23 cellular contexts compared by ENCODE assay signal in the genomic region with DNA sequence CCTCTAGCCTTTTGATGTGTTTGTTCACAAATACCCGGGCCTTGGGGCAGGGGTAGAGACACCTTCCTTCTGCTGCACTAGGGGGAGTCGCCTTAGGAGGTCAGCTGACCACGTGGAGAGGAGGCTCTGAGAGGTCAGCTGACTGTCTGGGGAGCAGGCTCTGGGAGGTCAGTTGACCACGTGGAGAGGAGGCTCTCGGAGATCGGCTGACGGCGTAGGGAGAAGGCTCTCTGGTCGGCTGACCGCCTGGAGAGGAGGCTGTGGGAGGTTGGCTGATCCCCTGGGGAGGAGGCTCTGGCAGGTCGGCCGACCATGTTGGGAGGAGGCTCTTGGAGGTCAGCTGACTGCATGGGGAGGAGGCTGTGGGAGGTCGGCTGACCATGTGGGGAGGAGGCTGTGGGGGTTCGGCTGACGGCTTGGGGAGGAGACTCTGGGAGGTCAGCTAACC. TPM values are rescaled to one million over a fixed set of nuclear protein-coding genes. Genes with fewer than 3 reads are reported as not detected.
A peak's percentile ranks its signal among the peaks of the same experiment; 100 is the strongest.
DNase-seq lines count a peak whose midpoint lies in the region; ATAC-seq, FAIRE-seq and TF ChIP-seq lines count a peak whose summit lies in the region.
"Had no signal": no experiment of that assay in that cellular context is flagged by ENCODE, and none has a peak within 500 bp of the region (broad histone marks: within the 10 kb centered on the region; RNA-seq: fewer than 3 reads in every experiment).

No MANE protein-coding gene starts in this region.

- FAIRE-seq in K562 (lab: Jason Lieb, UNC) (no peak), HTR-8/SVneo (lab: Jason Lieb, UNC) (no peak)
- FAIRE-seq: HepG2 had no signal

- no peaks in the 10 kb centered on the region for H4K20me1 ChIP-seq in HCT116 (ENCODE audit: insufficient read depth)
- H4K20me1 ChIP-seq in K562 (replicated peaks; ENCODE audit: control insufficient read depth, insufficient read depth, low read length) = no peaks in the 10 kb centered on the region
- H4K20me1 ChIP-seq: BLaER1 treated with 17β-estradiol and CSF1 and Interleukin-3, amounts not matched to agents 10 nM and 100 nM had no signal

- H3K4me1 ChIP-seq in HCT116 (ENCODE audit: control insufficient read depth in 1 of 2, insufficient read depth in 2 of 2, low read length in 2 of 2) = no peaks in the 10 kb centered on the region
- peaks cover 0 to 7% of the 10 kb centered on the region in 2 experiments; a peak in 3 of 5 replicates for H3K4me1 ChIP-seq in K562 (replicated peaks in 1 of 2; ENCODE audit: control insufficient read depth in 2 of 2, insufficient read depth in 2 of 2, low read length in 2 of 2)
- H3K4me1 ChIP-seq in lung (ENCODE audit: control insufficient read depth in 2 of 2, insufficient read depth in 2 of 2, low read length in 2 of 2) = no peaks in the 10 kb centered on the region
- H3K4me1 ChIP-seq in neuronal stem cell (ENCODE audit: control insufficient read depth in 2 of 2, insufficient read depth in 1 of 2, low read depth in 1 of 2, low read length in 2 of 2) = no peaks in the 10 kb centered on the region
- H3K4me1 ChIP-seq in BE2C = no peaks in the 10 kb centered on the region
- H3K4me1 ChIP-seq: BLaER1 treated with 17β-estradiol and CSF1 and Interleukin-3, amounts not matched to agents 10 nM and 100 nM had no signal

- peak overlapping the region; percentile 69 for H2AK5ac ChIP-seq in neuronal stem cell (ENCODE audit: low read depth, low read length)

- no peak overlapping the region for H2BK12ac ChIP-seq in neuronal stem cell (ENCODE audit: low read length)

- H3K9me3 ChIP-seq in HCT116 (ENCODE audit: control insufficient read depth in 1 of 2, insufficient read depth in 1 of 2, low read depth in 1 of 2, low read length in 2 of 2) = no peaks in the 10 kb centered on the region
- no peaks in the 10 kb centered on the region; the same call in 1 of the 2 replicates for H3K9me3 ChIP-seq in K562 (replicated peaks; ENCODE audit: control insufficient read depth, insufficient read depth, low read depth, low read length)
- no peaks in the 10 kb centered on the region for H3K9me3 ChIP-seq in lung (ENCODE audit: control insufficient read depth in 2 of 2, insufficient read depth in 1 of 2, low read length in 1 of 2)
- H3K9me3 ChIP-seq in neuronal stem cell (replicated peaks in 1 of 2; ENCODE audit: control insufficient read depth in 2 of 2, insufficient read depth in 1 of 2, low read depth in 1 of 2, low read length in 2 of 2) = no peaks in the 10 kb centered on the region
- H3K9me3 ChIP-seq in BE2C = no peaks in the 10 kb centered on the region
- H3K9me3 ChIP-seq: BLaER1 treated with 17β-estradiol and CSF1 and Interleukin-3, amounts not matched to agents 10 nM and 100 nM had no signal

- H3K27me3 ChIP-seq in HCT116 (ENCODE audit: insufficient read depth, low read length) (peaks cover 4% of the 10 kb centered on the region; the same call in 1 of the 2 replicates), K562 (ENCODE audit: control insufficient read depth in 2 of 2, insufficient read depth in 2 of 2, low read length in 2 of 2) (peaks cover 0 to 7% of the 10 kb centered on the region in 2 experiments; a peak in 2 of 5 replicates), lung (ENCODE audit: control insufficient read depth, insufficient read depth) (peaks cover 6% of the 10 kb centered on the region), neuronal stem cell (ENCODE audit: control insufficient read depth in 3 of 3, insufficient read depth in 3 of 3, low read depth in 1 of 3, low read length in 3 of 3) (no peaks in the 10 kb centered on the region), BE2C (no peaks in the 10 kb centered on the region)
- H3K27me3 ChIP-seq: BLaER1 treated with 17β-estradiol and CSF1 and Interleukin-3, amounts not matched to agents 10 nM and 100 nM had no signal

- no peak overlapping the region for H2BK120ac ChIP-seq in neuronal stem cell (ENCODE audit: low read depth, low read length)

- H2BK15ac ChIP-seq in neuronal stem cell (ENCODE audit: low read length) = peak overlapping the region; percentile 68

- peak overlapping the region; percentile 49 for H3K14ac ChIP-seq in neuronal stem cell (ENCODE audit: low read length)

- H3K4ac ChIP-seq in neuronal stem cell (ENCODE audit: low read length) = no peak overlapping the region

- H3K79me2 ChIP-seq in HCT116 (ENCODE audit: insufficient read depth, low read length) = no peaks in the 10 kb centered on the region
- no peaks in the 10 kb centered on the region for H3K79me2 ChIP-seq in K562 (ENCODE audit: control insufficient read depth, insufficient read depth, low read length)

- no peaks in the 10 kb centered on the region for H3K79me1 ChIP-seq in neuronal stem cell (ENCODE audit: low read depth, low read length)

- H3K4me2 ChIP-seq in HCT116 (ENCODE audit: low read length) (no peak overlapping the region), K562 (ENCODE audit: insufficient read depth, low read length) (peak overlapping the region; percentile 11), neuronal stem cell (ENCODE audit: insufficient read depth, low read length, poor library complexity, severe bottlenecking) (no peak overlapping the region)
- H3K4me2 ChIP-seq: BLaER1 treated with 17β-estradiol and CSF1 and Interleukin-3, amounts not matched to agents 10 nM and 100 nM had no signal

- TF ChIP-seq CTCF in HCT116 (IDR thresholded peaks at IDR 0.05 in 2 of 3, conservative IDR thresholded peaks at IDR 0.05 in 1 of 3; ENCODE audit: borderline replicate concordance in 1 of 3, insufficient read depth in 1 of 3, low read depth in 2 of 3, low read length in 2 of 3) = no peak
- no peak for TF ChIP-seq CTCF in K562 (IDR thresholded peaks at IDR 0.05 in 2 of 3, conservative IDR thresholded peaks at IDR 0.05 in 1 of 3; ENCODE audit: insufficient read depth in 2 of 3, low read depth in 1 of 3, low read length in 3 of 3)
- no peak for TF ChIP-seq CTCF in lung (IDR thresholded peaks at IDR 0.05; ENCODE audit: control extremely low read depth, extremely low read depth)
- TF ChIP-seq CTCF in BE2C (IDR thresholded peaks at IDR 0.05; ENCODE audit: low read depth, low read length) = no peak

- H3K9me1 ChIP-seq in K562 (ENCODE audit: control insufficient read depth, insufficient read depth, low read length) = no peaks in the 10 kb centered on the region

- in situ Hi-C loops in K562 (cut with MboI) = no loop called here

- TF ChIP-seq EP300 in K562 (IDR thresholded peaks at IDR 0.05; ENCODE audit: low read length) = no peak

- peak overlapping the region; percentile 83 for H3K23ac ChIP-seq in neuronal stem cell (ENCODE audit: low read depth, low read length, poor library complexity)

- 4% methylated on average over 15 of the region's 15 CpGs for WGBS in K562 (ENCODE audit: insufficient coverage, low coverage, missing lambda C conversion rate)
- 90 to 93% methylated on average over 15 of the region's 15 CpGs for WGBS in lung, 2 donors
- no CpG with 5 or more reads among the region's 15 CpGs for WGBS in neuronal stem cell (ENCODE audit: extremely low coverage in 2 of 2, insufficient read length in 2 of 2, insufficient replicate concordance in 1 of 2), 2 donors

- TF ChIP-seq RAD21 in HCT116 (IDR thresholded peaks at IDR 0.05; ENCODE audit: low read depth) = no peak
- no peak for TF ChIP-seq RAD21 in K562 (CRISPR knock-in tag; conservative IDR thresholded peaks at IDR 0.05 in 1 of 2, IDR thresholded peaks at IDR 0.05 in 1 of 2)

- CTCF ChIA-PET in HCT116 (lab: Charles Lee) (no interaction called here), K562 (lab: Yijun Ruan, JAX; ENCODE audit: low intra/inter-chr PET ratio) (no interaction called here)

- no peak overlapping the region for H2BK5ac ChIP-seq in neuronal stem cell (ENCODE audit: low read length)

- no peak overlapping the region for H3K9ac ChIP-seq in HCT116 (ENCODE audit: low read length)
- peak overlapping the region in 1 of 2 experiments; percentile 14; a peak in 1 of 4 replicates for H3K9ac ChIP-seq in K562 (ENCODE audit: insufficient read depth in 1 of 2, low read depth in 2 of 2, low read length in 2 of 2)
- peak overlapping the region; percentile 6 for H3K9ac ChIP-seq in neuronal stem cell (ENCODE audit: low read depth, low read length, poor library complexity)
- H3K9ac ChIP-seq: BLaER1 treated with 17β-estradiol and CSF1 and Interleukin-3, amounts not matched to agents 10 nM and 100 nM; GM23248 had no signal

- TF ChIP-seq POLR2A in HCT116 (IDR thresholded peaks at IDR 0.05; ENCODE audit: borderline replicate concordance, extremely low read depth, insufficient read depth, insufficient read length) = no peak
- TF ChIP-seq POLR2A in K562 (conservative IDR thresholded peaks at IDR 0.05) = no peak

- intact Hi-C loops in HCT116 (cut with micrococcal nuclease) = no loop called here
- intact Hi-C loops in K562 (cut with micrococcal nuclease) = no loop called here

- POLR2A ChIA-PET in HCT116 (lab: Charles Lee) = no interaction called here
- POLR2A ChIA-PET in K562 (lab: Yijun Ruan, JAX) = interaction anchor here (0.7 kb wide), 1 partner anchor 170 kb away, joined by 3 read pairs; no protein-coding TSS in a partner anchor

- peak overlapping the region; percentile 29 for H4K8ac ChIP-seq in neuronal stem cell (ENCODE audit: low read depth, low read length)

- H3K9me2 ChIP-seq in HCT116 (ENCODE audit: insufficient read depth) = no peaks in the 10 kb centered on the region

- BruUV-seq in HCT116 (replicated peaks; lab: Mats Ljungman, UMichigan) (no TSS peak), K562 (replicated peaks; lab: Mats Ljungman, UMichigan) (no TSS peak)

- H3K36me3 ChIP-seq in HCT116 (ENCODE audit: control insufficient read depth in 1 of 2, insufficient read depth in 2 of 2, low read length in 2 of 2) (no peaks in the 10 kb centered on the region), K562 (ENCODE audit: control insufficient read depth, insufficient read depth, low read length) (no peaks in the 10 kb centered on the region), lung (ENCODE audit: control insufficient read depth in 2 of 2, insufficient read depth in 2 of 2, low read length in 2 of 2) (no peaks in the 10 kb centered on the region), neuronal stem cell (replicated peaks in 1 of 2; ENCODE audit: control insufficient read depth in 2 of 2, insufficient read depth in 2 of 2, low read length in 2 of 2) (no peaks in the 10 kb centered on the region), BE2C (no peaks in the 10 kb centered on the region)
- H3K36me3 ChIP-seq: BLaER1 treated with 17β-estradiol and CSF1 and Interleukin-3, amounts not matched to agents 10 nM and 100 nM had no signal

- H3K18ac ChIP-seq in neuronal stem cell (ENCODE audit: low read length) = peak overlapping the region; percentile 76

- DNase-seq in HCT116 (ENCODE audit: low read depth, low spot score) = no peak
- peak; percentile 19 to 31 (median 28) for DNase-seq in K562 (ENCODE audit: extremely low read depth in 1 of 4, low spot score in 3 of 4)
- no peak for DNase-seq in lung (ENCODE audit: low spot score)
- DNase-seq in neuronal stem cell (ENCODE audit: low spot score) = no peak
- no peak for DNase-seq in HTR-8/SVneo (ENCODE audit: insufficient read length, low spot score)
- DNase-seq in BE2C = no peak
- DNase-seq: DMS 273 treated with DMSO at 0.1 percent for 48 hours, GDM1, GM23248, NCI-H1417 treated with DMSO at 0.1 percent for 48 hours, NCI-H1930, NCI-H226, NCI-H524, NCI-H82, OCI-M1, SHP77 had no signal

- no peak overlapping the region for H2AFZ ChIP-seq in HCT116 (ENCODE audit: low read depth, low read length, poor library complexity, severe bottlenecking)
- H2AFZ ChIP-seq in K562 (ENCODE audit: low read depth, low read length) = peak overlapping the region; percentile 83
- H2AFZ ChIP-seq in neuronal stem cell (ENCODE audit: low read length) = peak overlapping the region; percentile 61
- H2AFZ ChIP-seq: GM23248 had no signal

- no peak overlapping the region for H3K4me3 ChIP-seq in HCT116 (replicated peaks in 1 of 2; ENCODE audit: low read depth in 1 of 2, low read length in 2 of 2)
- no peak overlapping the region for H3K4me3 ChIP-seq in K562
- no peak overlapping the region for H3K4me3 ChIP-seq in lung
- H3K4me3 ChIP-seq in neuronal stem cell (ENCODE audit: low read length in 2 of 2) = peak overlapping the region in 1 of 2 donors; percentile 32
- H3K4me3 ChIP-seq in BE2C (ENCODE audit: low read depth, low read length) = no peak overlapping the region
- H3K4me3 ChIP-seq: BLaER1 treated with 17β-estradiol and CSF1 and Interleukin-3, amounts not matched to agents 10 nM and 100 nM; GM23248 had no signal

- RAD21 ChIA-PET in HCT116 (lab: Charles Lee; ENCODE audit: low non-redundant PET in 1 of 2, low total read pairs in 2 of 2, uncharacterized antibody in 2 of 2, unreplicated experiment in 2 of 2) = no interaction called here

- no peak overlapping the region for H4K91ac ChIP-seq in neuronal stem cell (ENCODE audit: low read depth, low read length, poor library complexity)

- H3K27ac ChIP-seq in HCT116 (ENCODE audit: low read depth, low read length) (no peak overlapping the region), K562 (ENCODE audit: extremely low read depth, low read depth, low read length) (no peak overlapping the region), lung (ENCODE audit: low read depth in 1 of 2, low read length in 1 of 2) (no peak overlapping the region), neuronal stem cell (replicated peaks; ENCODE audit: low read length) (no peak overlapping the region)
- H3K27ac ChIP-seq: BLaER1 treated with 17β-estradiol and CSF1 and Interleukin-3, amounts not matched to agents 10 nM and 100 nM; GM23248 had no signal

- ATAC-seq in HCT116 (peak; percentile 47), K562 (peak; percentile 79), lung (ENCODE audit: insufficient read depth, low FRiP score) (peak; percentile 27), HG03460 (IDR thresholded peaks at IDR 0.05; ENCODE audit: unreplicated experiment) (no peak), HG02938 (IDR thresholded peaks at IDR 0.05; ENCODE audit: unreplicated experiment) (no peak)
- ATAC-seq: HepG2, SK-N-SH treated with all-trans-retinoic acid at 6 μM for 48 hours had no signal

RNA-seq across cellular contexts. Expression of a gene that starts 59.6 kb away (rescaled TPM):
- not detected for total RNA-seq in HCT116 (2021; ENCODE audit: unreplicated experiment)
- not detected in 2 replicates for polyA plus RNA-seq in HCT116 (2012)
- not detected in 2 replicates for total RNA-seq in K562 (2011; cell fraction: chromatin; rRNA removed; ENCODE audit: low replicate concordance)
- total RNA-seq in K562 (2011; cell fraction: nucleolus; rRNA removed) = not detected in 2 replicates
- not detected in 2 replicates for total RNA-seq in K562 (2011; cell fraction: nucleoplasm; rRNA removed)
- not detected in 2 replicates for total RNA-seq in K562 (2014; rRNA removed)
- total RNA-seq in K562 (2014; rRNA removed; fragmentation: Illumina TruSeq; extraction: Trizol) = not detected in 2 replicates
- total RNA-seq in K562 (2015; rRNA removed; fragmentation: Illumina TruSeq; extraction: Trizol) = not detected in 2 replicates
- total RNA-seq in K562 (2021) = not detected in 2 replicates
- polyA plus RNA-seq in K562 (2011; rRNA removed) = not detected in 2 replicates
- not detected in 2 replicates for polyA plus RNA-seq in K562 (2011; cell fraction: cytosol; rRNA removed)
- not detected in 2 replicates for polyA plus RNA-seq in K562 (2011; cell fraction: nucleus; rRNA removed)
- not detected in 2 replicates for polyA plus RNA-seq in K562 (2012)
- polyA plus RNA-seq in K562 (2014; fragmentation: Illumina TruSeq; extraction: Trizol) = not detected in 2 replicates
- polyA plus RNA-seq in K562 (2014; fragmentation: Nextera tagmentation; extraction: Ambion mirVana) = not detected
- polyA plus RNA-seq in K562 (2014; rRNA removed) = not detected in 2 replicates
- not detected in 2 replicates for polyA minus RNA-seq in K562 (2011; rRNA and poly(A)+ RNA removed)
- polyA minus RNA-seq in K562 (2011; cell fraction: cytosol; rRNA and poly(A)+ RNA removed) = not detected in 2 replicates
- polyA minus RNA-seq in K562 (2011; cell fraction: nucleus; rRNA and poly(A)+ RNA removed) = not detected in 2 replicates
- total RNA-seq in lung = not detected
- not detected for polyA plus RNA-seq in lung
- not detected for polyA plus RNA-seq in neuronal stem cell (2013, experiment 1 of 2)
- polyA plus RNA-seq in neuronal stem cell (2013, experiment 2 of 2) = not detected
- not detected for polyA plus RNA-seq in BE2C (2012; ENCODE audit: insufficient read depth, insufficient read length, low read depth)
- total RNA-seq: A673, GM23248, HepG2, M059J had no signal
- polyA plus RNA-seq: GM23248, HepG2 had no signal

Comparison
In these comparisons a context has a peak if more than half of its experiments do, and no peak if none do; other contexts are left out.
1. ATAC-seq: peak in HCT116 (single experiment), K562 (single experiment) and lung (single experiment); none in HG03460 (single experiment) and HG02938 (single experiment).
2. DNase-seq: peak in K562 (4 of 4); none in HCT116 (single experiment), lung (single experiment), neuronal stem cell (single experiment), HTR-8/SVneo (single experiment) and BE2C (single experiment).